ENCODE assay signal across 9 cellular contexts in genomic region chr1:217089239-217090014, GRCh38.
DNase-seq lines count a peak whose midpoint lies in the region; ATAC-seq, FAIRE-seq and TF ChIP-seq lines count a peak whose summit lies in the region.
"Had no signal": no experiment of that assay in that cellular context is flagged by ENCODE, and none has a peak within 500 bp of the region (broad histone marks: within the 10 kb centered on the region; RNA-seq: fewer than 3 reads in every experiment).

No MANE protein-coding gene starts in this region.

- H3K36me3 Mint-ChIP-seq in activated T-cell treated with anti-CD3 and anti-CD28 coated beads, Interleukin-2, amount 50 U/mL, for 4 hours (ENCODE audit: insufficient read depth): no peaks in the 10 kb centered on the region

- H3K36me3 ChIP-seq in SJCRH30 (no peaks in the 10 kb centered on the region), ovary (no peaks in the 10 kb centered on the region)

- H3K27ac ChIP-seq in SJCRH30: no peak overlapping the region
- no peak overlapping the region for H3K27ac ChIP-seq in ovary

- H3K27me3 ChIP-seq in SJCRH30 (no peaks in the 10 kb centered on the region; the same call in 1 of the 2 replicates), ovary (no peaks in the 10 kb centered on the region)

- WGBS in ovary, 3 donors: 0 to 2% (median 1%) methylated on average over 20 to 40 of the region's 40 CpGs

- H3K9me3 Mint-ChIP-seq in activated T-cell treated with anti-CD3 and anti-CD28 coated beads, Interleukin-2, amount 50 U/mL, for 4 hours: no peaks in the 10 kb centered on the region

- H3K4me1 Mint-ChIP-seq in activated T-cell treated with anti-CD3 and anti-CD28 coated beads, Interleukin-2, amount 50 U/mL, for 4 hours (ENCODE audit: low read depth): peaks cover 6% of the 10 kb centered on the region

- no peak for TF ChIP-seq CTCF in ovary (IDR thresholded peaks at IDR 0.05)

- H3K4me1 ChIP-seq in SJCRH30: no peaks in the 10 kb centered on the region
- peaks cover 4% of the 10 kb centered on the region for H3K4me1 ChIP-seq in ovary (ENCODE audit: insufficient read depth)

- H3K4me3 Mint-ChIP-seq in activated T-cell treated with anti-CD3 and anti-CD28 coated beads, Interleukin-2, amount 50 U/mL, for 4 hours: no peak overlapping the region

- peak overlapping the region; percentile 53 for H3K4me3 ChIP-seq in SJCRH30
- H3K4me3 ChIP-seq in ovary: peak overlapping the region; percentile 36
- H3K4me3 ChIP-seq: K562 had no signal

- DNase-seq in HTR-8/SVneo (ENCODE audit: insufficient read length, low spot score) (peak; percentile 30), SJCRH30 (peak; percentile 11 to 23), glomerular visceral epithelial cell (ENCODE audit: extremely low spot score) (peak; percentile 65), ovary (peak in 1 of 5 donors; percentile 28), A172 (ENCODE audit: low spot score) (no peak)
- no peak for DNase-seq in stimulated activated CD4-positive, alpha-beta T cell treated with anti-CD3 and anti-CD28 coated beads, Interleukin-4, amount 100 ng/mL, for 24 hours
- no peak for DNase-seq in activated T-cell treated with anti-CD3 and anti-CD28 coated beads, Interleukin-2, amount 50 U/mL, for 4 hours

- TF ChIP-seq POLR2A in ovary (IDR thresholded peaks at IDR 0.05): no peak

- H3K27me3 Mint-ChIP-seq in activated T-cell treated with anti-CD3 and anti-CD28 coated beads, Interleukin-2, amount 50 U/mL, for 4 hours (ENCODE audit: low read depth): peaks cover 30% of the 10 kb centered on the region

- intact Hi-C loops in ovary (cut with DNase I): no loop called here

- H3K9me3 ChIP-seq in SJCRH30 (replicated peaks) (no peaks in the 10 kb centered on the region), ovary (no peaks in the 10 kb centered on the region)

- no peak for ATAC-seq in activated T-cell treated with anti-CD3 and anti-CD28 coated beads, Interleukin-2, amount 50 U/mL, for 4 hours
- no peak for ATAC-seq in HG03432 (IDR thresholded peaks at IDR 0.05; ENCODE audit: unreplicated experiment)
- ATAC-seq: K562 had no signal

- FAIRE-seq in HTR-8/SVneo (lab: Jason Lieb, UNC): no peak
- FAIRE-seq: K562 had no signal

- TF ChIP-seq EP300 in ovary (IDR thresholded peaks at IDR 0.05): no peak

Comparison
In these comparisons a context has a peak if more than half of its experiments do, and no peak if none do; other contexts are left out.
1. DNase-seq: peak in HTR-8/SVneo (single experiment), SJCRH30 (2 of 2) and glomerular visceral epithelial cell (single experiment); none in A172 (single experiment), stimulated activated CD4-positive, alpha-beta T cell treated with anti-CD3 and anti-CD28 coated beads, Interleukin-4, amount 100 ng/mL, for 24 hours (single experiment) and activated T-cell treated with anti-CD3 and anti-CD28 coated beads, Interleukin-2, amount 50 U/mL, for 4 hours (single experiment).